Comparison of ENCODE assay signal across 27 cellular contexts in the genomic region with DNA sequence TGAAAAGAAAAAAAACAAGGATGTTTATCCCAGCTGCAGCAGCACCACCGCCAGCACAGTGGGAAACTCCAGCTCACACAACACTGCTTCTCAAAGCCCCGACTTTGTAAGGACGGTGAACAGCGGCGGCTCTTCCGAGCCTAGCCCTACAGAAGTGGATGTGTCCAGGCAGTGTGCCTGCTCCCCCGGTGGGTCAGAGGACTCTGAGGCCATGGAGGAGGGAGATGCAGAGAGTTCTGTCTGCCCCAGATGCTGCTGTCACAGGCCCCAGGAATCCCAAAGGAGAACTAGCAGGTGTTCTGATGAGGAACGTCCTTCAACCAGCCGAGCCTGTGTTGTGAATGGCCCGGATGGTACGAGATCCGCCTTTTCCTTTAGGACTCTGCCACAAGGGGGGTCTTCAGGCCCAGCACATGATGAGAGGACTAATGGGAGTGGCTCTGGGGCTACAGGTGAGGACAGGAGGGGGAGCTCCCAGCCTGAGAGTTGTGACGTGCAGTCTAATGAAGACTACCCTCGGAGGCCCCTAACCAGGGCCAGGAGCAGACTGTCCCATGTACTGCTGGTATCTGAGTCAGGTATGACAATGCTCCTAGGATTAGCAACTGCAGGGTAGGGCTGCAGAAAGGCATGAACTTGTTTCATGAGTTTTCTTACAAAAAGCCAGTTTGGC. TPM values are rescaled to one million over a fixed set of nuclear protein-coding genes. Genes with fewer than 3 reads are reported as not detected.
A peak's percentile ranks its signal among the peaks of the same experiment; 100 is the strongest.
DNase-seq lines count a peak whose midpoint lies in the region; ATAC-seq and TF ChIP-seq lines count a peak whose summit lies in the region.
"Had no signal": no experiment of that assay in that cellular context is flagged by ENCODE, and none has a peak within 500 bp of the region (broad histone marks: within the 10 kb centered on the region; RNA-seq: fewer than 3 reads in every experiment).

No MANE protein-coding gene starts in this region.

- no peaks in the 10 kb centered on the region for H3K9me3 Mint-ChIP-seq in CD4-positive, alpha-beta T cell
- H3K9me3 Mint-ChIP-seq in naive thymus-derived CD8-positive, alpha-beta T cell = no peaks in the 10 kb centered on the region
- H3K9me3 Mint-ChIP-seq: activated naive CD4-positive, alpha-beta T cell treated with anti-CD3 and anti-CD28 coated beads for 36 hours; immature natural killer cell; naive B cell; T-helper 1 cell treated with Interleukin-12 subunit alpha and Interleukin-12 subunit beta and Interleukin-4 antibody, amounts not matched to agents 30 μg/mL and 1 μg/mL, for 36 hours had no signal

- no peak for DNase-seq in CD4-positive, alpha-beta T cell
- DNase-seq in H7 = peak; percentile 9
- DNase-seq in foreskin keratinocyte = no peak
- no peak for DNase-seq in naive thymus-derived CD8-positive, alpha-beta T cell
- no peak for DNase-seq in tibial artery
- no peak for DNase-seq in HuH-7 (ENCODE audit: low spot score)
- no peak for DNase-seq in mucosa of gallbladder (ENCODE audit: low spot score)
- DNase-seq: activated CD4-positive, CD25-positive, alpha-beta regulatory T cell treated with anti-CD3 and anti-CD28 coated beads, Interleukin-2, amount 50 U/mL, for 72 hours; activated CD8-positive, alpha-beta memory T cell treated with anti-CD3 and anti-CD28 coated beads for 24 hours; activated naive CD4-positive, alpha-beta T cell treated with anti-CD3 and anti-CD28 coated beads for 36 hours; anterior cingulate cortex; Caco-2; colonic mucosa; DMS79; effector memory CD4-positive, alpha-beta T cell; foreskin fibroblast; GF-D8; HCEC 1CT; immature natural killer cell; left colon; naive B cell; NCI-H1105 treated with DMSO at 0.1 percent for 48 hours; NCI-H1930; NCI-H526 treated with DMSO at 0.1 percent for 48 hours; stimulated activated CD4-positive, alpha-beta T cell treated with anti-CD3 and anti-CD28 coated beads, Interleukin-1b, Interleukin-23, amount 100 ng/mL, for 48 hours had no signal

- intact Hi-C loops in CD4-positive, alpha-beta T cell (cut with DNase I, micrococcal nuclease) = no loop called here
- intact Hi-C loops in tibial artery (cut with DNase I; ENCODE audit: low total_unique reads) = no loop called here

- peaks cover 19% of the 10 kb centered on the region for H3K4me1 Mint-ChIP-seq in CD4-positive, alpha-beta T cell (ENCODE audit: low read depth)
- H3K4me1 Mint-ChIP-seq in naive thymus-derived CD8-positive, alpha-beta T cell = peaks cover 10 to 37% (median 20%) of the 10 kb centered on the region in 4 donors

- peak overlapping the region; percentile 45 for H3K27ac Mint-ChIP-seq in CD4-positive, alpha-beta T cell
- peak overlapping the region in 6 of 10 donors; percentile 18 to 90 (median 64) for H3K27ac Mint-ChIP-seq in naive thymus-derived CD8-positive, alpha-beta T cell
- H3K27ac Mint-ChIP-seq: activated naive CD4-positive, alpha-beta T cell treated with anti-CD3 and anti-CD28 coated beads for 36 hours; T-helper 1 cell treated with Interleukin-12 subunit alpha and Interleukin-12 subunit beta and Interleukin-4 antibody, amounts not matched to agents 30 μg/mL and 1 μg/mL, for 36 hours had no signal

- H3K4me3 Mint-ChIP-seq in CD4-positive, alpha-beta T cell = no peak overlapping the region
- H3K4me3 Mint-ChIP-seq in naive thymus-derived CD8-positive, alpha-beta T cell = peak overlapping the region in 1 of 10 donors; percentile 46
- H3K4me3 Mint-ChIP-seq: activated naive CD4-positive, alpha-beta T cell treated with anti-CD3 and anti-CD28 coated beads for 36 hours; immature natural killer cell; naive B cell; T-helper 1 cell treated with Interleukin-12 subunit alpha and Interleukin-12 subunit beta and Interleukin-4 antibody, amounts not matched to agents 30 μg/mL and 1 μg/mL, for 36 hours had no signal

- no peaks in the 10 kb centered on the region for H3K27me3 Mint-ChIP-seq in CD4-positive, alpha-beta T cell
- H3K27me3 Mint-ChIP-seq in naive thymus-derived CD8-positive, alpha-beta T cell = no peaks in the 10 kb centered on the region
- H3K27me3 Mint-ChIP-seq: naive B cell had no signal

- H3K4me1 ChIP-seq in foreskin keratinocyte (no peaks in the 10 kb centered on the region), tibial artery (no peaks in the 10 kb centered on the region)
- H3K4me1 ChIP-seq: Caco-2, colonic mucosa had no signal

- H3K9me3 ChIP-seq in CD4-positive, alpha-beta T cell (ENCODE audit: control insufficient read depth, low read length) = no peaks in the 10 kb centered on the region
- H3K9me3 ChIP-seq in tibial artery = no peaks in the 10 kb centered on the region
- H3K9me3 ChIP-seq: BLaER1 treated with 17β-estradiol and CSF1 and Interleukin-3, amounts not matched to agents 10 nM and 100 nM; Caco-2; colonic mucosa had no signal

- CTCF ChIA-PET in CD4-positive, alpha-beta T cell (lab: Charles Lee) = interaction anchor here (1.4 kb wide), 1 partner anchor 15 kb away, joined by 3 read pairs; no protein-coding TSS in a partner anchor

- POLR2A ChIA-PET in CD4-positive, alpha-beta T cell (lab: Charles Lee) = no interaction called here
- POLR2A ChIA-PET in naive thymus-derived CD8-positive, alpha-beta T cell (lab: Charles Lee) = no interaction called here

- H3K27me3 ChIP-seq in CD4-positive, alpha-beta T cell (ENCODE audit: control insufficient read depth, insufficient read depth, low read length) = no peaks in the 10 kb centered on the region
- H3K27me3 ChIP-seq in H7 (ENCODE audit: control insufficient read depth, insufficient read depth, low read length) = no peaks in the 10 kb centered on the region
- no peaks in the 10 kb centered on the region for H3K27me3 ChIP-seq in foreskin keratinocyte
- H3K27me3 ChIP-seq in tibial artery = no peaks in the 10 kb centered on the region
- H3K27me3 ChIP-seq: BLaER1 treated with 17β-estradiol and CSF1 and Interleukin-3, amounts not matched to agents 10 nM and 100 nM; colonic mucosa had no signal

- H3K36me3 ChIP-seq in H7 (replicated peaks; ENCODE audit: control insufficient read depth, insufficient read depth, low read length) (peaks cover 21% of the 10 kb centered on the region), tibial artery (peaks cover 59 to 81% (median 63%) of the 10 kb centered on the region in 3 donors)

- ATAC-seq in CD4-positive, alpha-beta T cell (ENCODE audit: poor library complexity) = no peak
- peak; percentile 23 for ATAC-seq in foreskin keratinocyte
- no peak for ATAC-seq in naive thymus-derived CD8-positive, alpha-beta T cell
- ATAC-seq: left colon had no signal

- H3K27ac ChIP-seq in CD4-positive, alpha-beta T cell (ENCODE audit: low read depth, low read length) = no peak overlapping the region
- H3K27ac ChIP-seq in foreskin keratinocyte (no peak overlapping the region), tibial artery (no peak overlapping the region)
- H3K27ac ChIP-seq: BLaER1 treated with 17β-estradiol and CSF1 and Interleukin-3, amounts not matched to agents 10 nM and 100 nM; colonic mucosa had no signal

- H3K4me3 ChIP-seq in H7 (ENCODE audit: insufficient read depth, low read depth, low read length) = no peak overlapping the region
- H3K4me3 ChIP-seq in tibial artery = no peak overlapping the region
- H3K4me3 ChIP-seq: BLaER1 treated with 17β-estradiol and CSF1 and Interleukin-3, amounts not matched to agents 10 nM and 100 nM; colonic mucosa had no signal

- H3K36me3 Mint-ChIP-seq in CD4-positive, alpha-beta T cell (ENCODE audit: low read depth) = peaks cover 92% of the 10 kb centered on the region
- H3K36me3 Mint-ChIP-seq in naive thymus-derived CD8-positive, alpha-beta T cell = peaks cover 9 to 85% (median 14%) of the 10 kb centered on the region in 3 donors

- TF ChIP-seq CTCF in CD4-positive, alpha-beta T cell (IDR thresholded peaks at IDR 0.05) = no peak
- no peak for TF ChIP-seq CTCF in foreskin keratinocyte (conservative IDR thresholded peaks at IDR 0.05)
- no peak for TF ChIP-seq CTCF in tibial artery (IDR thresholded peaks at IDR 0.05)

RNA-seq across cellular contexts. Expression of gene FBXO38, which starts 43.7 kb away (rescaled TPM):
- total RNA-seq in CD4-positive, alpha-beta T cell = 10 to 100 TPM; 45.7 to 47.3 TPM
- total RNA-seq in H7 (2014; rRNA removed; shearing (Covaris generic)) = 29.4 and 37.9 TPM in 2 replicates
- total RNA-seq in foreskin keratinocyte (23.2 and 24.8 TPM in 2 replicates), mucosa of gallbladder (37.5 TPM)
- 4.9 and 6.9 TPM in 2 replicates for polyA plus RNA-seq in foreskin keratinocyte
- 10 to 100 TPM; 96.7 to 97.0 TPM for total RNA-seq in naive thymus-derived CD8-positive, alpha-beta T cell
- 10 to 100 TPM; 15.5 to 17.6 (median 16.0) TPM for polyA plus RNA-seq in naive thymus-derived CD8-positive, alpha-beta T cell
